Comparison of ENCODE assay signal across 13 cellular contexts in the genomic region with DNA sequence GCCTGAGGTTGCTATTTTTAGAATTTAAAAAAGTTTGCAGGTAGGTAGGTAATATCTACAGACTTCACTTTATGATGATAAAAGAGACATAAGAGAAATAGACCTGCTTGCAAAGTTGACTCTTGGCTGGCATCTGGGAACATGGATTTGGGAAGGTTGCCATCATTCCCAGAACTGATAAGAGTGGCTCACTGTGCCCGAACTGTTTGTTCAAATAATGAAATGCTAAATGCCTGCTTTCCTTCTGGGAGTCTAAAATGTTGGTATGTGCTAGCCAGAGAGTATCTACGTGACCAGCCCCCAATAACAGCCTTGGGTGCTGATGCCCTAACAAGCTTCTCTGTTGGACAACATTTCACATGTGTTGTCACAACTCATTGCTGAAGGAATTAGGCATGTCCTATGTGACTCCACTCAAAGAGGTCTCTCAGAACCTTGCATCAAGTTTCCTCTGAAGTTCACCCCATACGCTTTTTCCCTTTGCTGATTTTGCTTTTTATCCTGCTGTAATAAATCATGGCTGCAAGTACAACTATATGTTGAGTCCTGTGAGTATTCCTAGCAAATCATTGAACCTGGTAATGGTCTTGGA.
"Had no signal": no experiment of that assay in that cellular context is flagged by ENCODE, and none has a peak within 500 bp of the region (broad histone marks: within the 10 kb centered on the region; RNA-seq: fewer than 3 reads in every experiment).

No MANE protein-coding gene starts in this region.

- H3K4me1 ChIP-seq: foreskin keratinocyte, lower lobe of right lung had no signal

- H3K9me3 ChIP-seq: lower lobe of right lung, neutrophil, tibial artery had no signal

- H3K4me3 ChIP-seq: lower lobe of right lung, tibial artery had no signal

- H3K27ac ChIP-seq: foreskin keratinocyte, lower lobe of right lung, neutrophil, parathyroid adenoma, tibial artery had no signal

- ATAC-seq: foreskin keratinocyte; lower lobe of right lung; natural killer cell treated with Interleukin-12 subunit alpha and Interleukin-12 subunit beta and Interleukin-15 and Interleukin-18, amount 100 ng/mL, for 72 hours; stimulated activated naive B cell treated with anti-CD40 and anti-IgM and Interleukin-4, amounts not matched to agents 10 μg/mL and 1 μg/mL and 100 μg/mL, for 72 hours had no signal

- DNase-seq: activated CD4-positive, alpha-beta T cell treated with anti-CD3 and anti-CD28 coated beads, Interleukin-2, amount 50 U/mL, for 4 hours; activated gamma-delta T cell; amniotic stem cell; caudate nucleus; foreskin keratinocyte; hypothalamus; kidney; lower lobe of right lung; stimulated activated naive B cell treated with anti-CD40 and anti-IgM and Interleukin-4, amounts not matched to agents 10 μg/mL and 1 μg/mL and 100 μg/mL, for 72 hours; tibial artery had no signal

- H3K36me3 ChIP-seq: lower lobe of right lung, neutrophil, tibial artery had no signal

- H3K27me3 ChIP-seq: foreskin keratinocyte, neutrophil, tibial artery had no signal
